Comparison of ENCODE assay signal across 8 cellular contexts in genomic region chr17:75980188-75981018, GRCh38. TPM values are rescaled to one million over a fixed set of nuclear protein-coding genes. Genes with fewer than 3 reads are reported as not detected.
A peak's percentile ranks its signal among the peaks of the same experiment; 100 is the strongest.
DNase-seq lines count a peak whose midpoint lies in the region; ATAC-seq, FAIRE-seq and TF ChIP-seq lines count a peak whose summit lies in the region.

No MANE protein-coding gene starts in this region.

- peak overlapping the region; percentile 97 for H3K4me3 Mint-ChIP-seq in activated T-cell treated with anti-CD3 and anti-CD28 coated beads, Interleukin-2, amount 50 U/mL, for 24 hours

- TF ChIP-seq CTCF in kidney (IDR thresholded peaks at IDR 0.05; ENCODE audit: borderline replicate concordance, extremely low read depth, insufficient read depth) (no peak), suprapubic skin (IDR thresholded peaks at IDR 0.05) (no peak), GM20000 (IDR thresholded peaks at IDR 0.05; ENCODE audit: extremely low read depth, missing control alignments) (no peak)

- H3K9ac ChIP-seq in kidney (ENCODE audit: low read length in 2 of 2): peak overlapping the region; percentile 92 to 95

- FAIRE-seq in kidney (lab: Jason Lieb, UNC): no peak

- H3K4me3 ChIP-seq in kidney (ENCODE audit: low read length in 2 of 2) (peak overlapping the region; percentile 78 to 90), suprapubic skin (peak overlapping the region; percentile 82)

- WGBS in suprapubic skin: 79% methylated on average over 18 of the region's 18 CpGs

- no peak for TF ChIP-seq EP300 in suprapubic skin (IDR thresholded peaks at IDR 0.05)

- peaks cover 29% of the 10 kb centered on the region for H3K36me3 Mint-ChIP-seq in activated T-cell treated with anti-CD3 and anti-CD28 coated beads, Interleukin-2, amount 50 U/mL, for 24 hours (ENCODE audit: low read depth)
- H3K36me3 Mint-ChIP-seq in activated naive CD4-positive, alpha-beta T cell treated with anti-CD3 and anti-CD28 coated beads, Interleukin-2, amount 50 U/mL, for 72 hours: peaks cover 5 to 6% of the 10 kb centered on the region in 2 donors

- H3K27me3 Mint-ChIP-seq in activated T-cell treated with anti-CD3 and anti-CD28 coated beads, Interleukin-2, amount 50 U/mL, for 24 hours: no peaks in the 10 kb centered on the region

- H3K9me3 ChIP-seq in kidney (ENCODE audit: control insufficient read depth in 1 of 2, low read length in 2 of 2) (no peaks in the 10 kb centered on the region), suprapubic skin (no peaks in the 10 kb centered on the region)

- no peaks in the 10 kb centered on the region for H3K27me3 ChIP-seq in suprapubic skin

- peaks cover 45% of the 10 kb centered on the region for H3K4me1 Mint-ChIP-seq in activated T-cell treated with anti-CD3 and anti-CD28 coated beads, Interleukin-2, amount 50 U/mL, for 24 hours (ENCODE audit: low read depth)

- peak overlapping the region; percentile 99 to 100 for H3K27ac ChIP-seq in kidney (ENCODE audit: low read depth in 2 of 2, low read length in 2 of 2)
- peak overlapping the region; percentile 99 for H3K27ac ChIP-seq in suprapubic skin

- H3K9me3 Mint-ChIP-seq in activated T-cell treated with anti-CD3 and anti-CD28 coated beads, Interleukin-2, amount 50 U/mL, for 24 hours: no peaks in the 10 kb centered on the region
- no peaks in the 10 kb centered on the region for H3K9me3 Mint-ChIP-seq in activated naive CD4-positive, alpha-beta T cell treated with anti-CD3 and anti-CD28 coated beads, Interleukin-2, amount 50 U/mL, for 72 hours

- H3K27ac Mint-ChIP-seq in activated T-cell treated with anti-CD3 and anti-CD28 coated beads, Interleukin-2, amount 50 U/mL, for 24 hours: peak overlapping the region; percentile 99
- peak overlapping the region; percentile 99 to 100 for H3K27ac Mint-ChIP-seq in activated naive CD4-positive, alpha-beta T cell treated with anti-CD3 and anti-CD28 coated beads, Interleukin-2, amount 50 U/mL, for 72 hours

- ATAC-seq in activated naive CD4-positive, alpha-beta T cell treated with anti-CD3 and anti-CD28 coated beads, Interleukin-2, amount 50 U/mL, for 72 hours: no peak

- intact Hi-C loops in kidney (cut with DNase I): no loop called here

- peaks cover 8 to 17% of the 10 kb centered on the region in 2 donors for H3K4me1 ChIP-seq in kidney (ENCODE audit: control insufficient read depth in 1 of 2, insufficient read depth in 1 of 2, low read depth in 1 of 2, low read length in 2 of 2)
- peaks cover 86% of the 10 kb centered on the region for H3K4me1 ChIP-seq in suprapubic skin

- no peak for TF ChIP-seq POLR2A in suprapubic skin (IDR thresholded peaks at IDR 0.05)
- no peak for TF ChIP-seq POLR2A in erythroblast (IDR thresholded peaks at IDR 0.05; ENCODE audit: low read length)

- DNase-seq in activated T-cell treated with anti-CD3 and anti-CD28 coated beads, Interleukin-2, amount 50 U/mL, for 24 hours: no peak
- DNase-seq in activated T-cell treated with anti-CD3 and anti-CD28 coated beads for 4 hours (no peak), kidney (no peak), suprapubic skin (ENCODE audit: low spot score in 2 of 2) (peak in 1 of 2 donors; percentile 59), NCI-H2107 (lab: John Stamatoyannopoulos, UW) (no peak), erythroblast (lab: John Stamatoyannopoulos, UW) (no peak), GM20000 (ENCODE audit: low spot score) (no peak)
- no peak for DNase-seq in activated naive CD4-positive, alpha-beta T cell treated with anti-CD3 and anti-CD28 coated beads, Interleukin-2, amount 50 U/mL, for 72 hours (ENCODE audit: low spot score in 2 of 2)

- no peaks in the 10 kb centered on the region for H3K36me3 ChIP-seq in kidney (ENCODE audit: control insufficient read depth in 1 of 2, insufficient read depth in 2 of 2, low read length in 2 of 2)
- no peaks in the 10 kb centered on the region for H3K36me3 ChIP-seq in suprapubic skin

RNA-seq across cellular contexts. Expression of gene TEN1, which starts 1.4 kb away (rescaled TPM):
- 10 to 100 TPM; 13.4 to 20.5 TPM for total RNA-seq in activated naive CD4-positive, alpha-beta T cell treated with anti-CD3 and anti-CD28 coated beads, Interleukin-2, amount 50 U/mL, for 72 hours
- total RNA-seq in kidney (21.3 TPM), suprapubic skin (10 to 100 TPM; 20.0 to 43.6 (median 26.9) TPM)
- polyA plus RNA-seq in kidney (ENCODE audit: insufficient read depth, low read depth, low replicate concordance): 40.8 TPM

RNA-seq across cellular contexts. Expression of gene ACOX1, which starts 1.4 kb away (rescaled TPM):
- 10 to 100 TPM; 31.3 to 42.1 TPM for total RNA-seq in activated naive CD4-positive, alpha-beta T cell treated with anti-CD3 and anti-CD28 coated beads, Interleukin-2, amount 50 U/mL, for 72 hours
- total RNA-seq in kidney (60.6 TPM), suprapubic skin (10 to 100 TPM; 59.6 to 89.7 (median 71.5) TPM)
- 24.7 TPM for polyA plus RNA-seq in kidney (ENCODE audit: insufficient read depth, low read depth, low replicate concordance)

RNA-seq across cellular contexts. Expression of gene CDK3, which starts 20.3 kb away (rescaled TPM):
- total RNA-seq in activated naive CD4-positive, alpha-beta T cell treated with anti-CD3 and anti-CD28 coated beads, Interleukin-2, amount 50 U/mL, for 72 hours: 1 to 10 TPM; 6.9 to 8.3 TPM
- total RNA-seq in kidney (7.1 TPM), suprapubic skin (10 to 100 TPM in 2 of 4 donors, 1 to 10 TPM in 2; 5.6 to 33.1 (median 9.6) TPM)
- 7.4 TPM for polyA plus RNA-seq in kidney (ENCODE audit: insufficient read depth, low read depth, low replicate concordance)

RNA-seq across cellular contexts. Expression of gene FBF1, which starts 39.6 kb away (rescaled TPM):
- 10 to 100 TPM; 13.3 to 20.6 TPM for total RNA-seq in activated naive CD4-positive, alpha-beta T cell treated with anti-CD3 and anti-CD28 coated beads, Interleukin-2, amount 50 U/mL, for 72 hours
- total RNA-seq in kidney (11.5 TPM), suprapubic skin (10 to 100 TPM; 17.8 to 57.5 (median 27.9) TPM)
- 5.7 TPM for polyA plus RNA-seq in kidney (ENCODE audit: insufficient read depth, low read depth, low replicate concordance)

RNA-seq across cellular contexts. Expression of gene EVPL, which starts 46.7 kb away (rescaled TPM):
- total RNA-seq in activated naive CD4-positive, alpha-beta T cell treated with anti-CD3 and anti-CD28 coated beads, Interleukin-2, amount 50 U/mL, for 72 hours: 1 to 10 TPM in 1 of 2 donors, under 1 TPM in 1; 0.34 to 1.5 TPM
- total RNA-seq in kidney (23.5 TPM), suprapubic skin (100 to 1,000 TPM; 218 to 425 (median 274) TPM)
- 11.1 TPM for polyA plus RNA-seq in kidney (ENCODE audit: insufficient read depth, low read depth, low replicate concordance)
